In genomic region chr6:99520855-99521556, GRCh38 we compare ENCODE assay signal across 8 cellular contexts. TPM values are rescaled to one million over a fixed set of nuclear protein-coding genes. Genes with fewer than 3 reads are reported as not detected.
A peak's percentile ranks its signal among the peaks of the same experiment; 100 is the strongest.
DNase-seq lines count a peak whose midpoint lies in the region; ATAC-seq, FAIRE-seq and TF ChIP-seq lines count a peak whose summit lies in the region.

No MANE protein-coding gene starts in this region.

- ATAC-seq in GM18907 (IDR thresholded peaks at IDR 0.05; ENCODE audit: unreplicated experiment) (peak; percentile 98), HG03135 (IDR thresholded peaks at IDR 0.05; ENCODE audit: unreplicated experiment) (peak; percentile 95)

- H3K4me3 ChIP-seq in AG10803 (ENCODE audit: low read length) (peak overlapping the region; percentile 90), WERI-Rb-1 (ENCODE audit: low read depth, low read length) (peak overlapping the region; percentile 68), breast epithelium (peak overlapping the region; percentile 71 to 95 (median 72)), small intestine (ENCODE audit: low read depth in 1 of 2, low read length in 2 of 2) (peak overlapping the region; percentile 73 to 89)

- H3K9me3 ChIP-seq in WERI-Rb-1 (ENCODE audit: severe bottlenecking), result no peaks in the 10 kb centered on the region
- H3K9me3 ChIP-seq in breast epithelium, result no peaks in the 10 kb centered on the region
- H3K9me3 ChIP-seq in small intestine (ENCODE audit: control insufficient read depth, low read depth), result no peaks in the 10 kb centered on the region

- H3K36me3 ChIP-seq in WERI-Rb-1 (no peaks in the 10 kb centered on the region), breast epithelium (no peaks in the 10 kb centered on the region), small intestine (ENCODE audit: control insufficient read depth in 2 of 2, insufficient read depth in 2 of 2, low read length in 2 of 2) (no peaks in the 10 kb centered on the region)

- peak; percentile 87 for TF ChIP-seq POLR2A in breast epithelium (IDR thresholded peaks at IDR 0.05)

- H3K27ac ChIP-seq in WERI-Rb-1 (peak overlapping the region; percentile 67), breast epithelium (peak overlapping the region; percentile 91 to 98), small intestine (ENCODE audit: low read depth in 1 of 2, low read length in 1 of 2) (peak overlapping the region; percentile 92 to 95)

- TF ChIP-seq CTCF in AG10803 (conservative IDR thresholded peaks at IDR 0.05; ENCODE audit: low read length) (peak; percentile 77), WERI-Rb-1 (IDR thresholded peaks at IDR 0.05; ENCODE audit: low read depth, low read length) (peak; percentile 47), breast epithelium (IDR thresholded peaks at IDR 0.05) (peak; percentile 65 to 88 (median 79))

- H3K27me3 ChIP-seq in WERI-Rb-1 (ENCODE audit: insufficient read depth, low read depth, severe bottlenecking) (no peaks in the 10 kb centered on the region), breast epithelium (no peaks in the 10 kb centered on the region), small intestine (ENCODE audit: control insufficient read depth in 2 of 2, insufficient read depth in 2 of 2, low read length in 2 of 2) (no peaks in the 10 kb centered on the region)

- peak; percentile 80 for DNase-seq in AG10803 (ENCODE audit: low read depth)
- DNase-seq in NCI-H2196 (lab: John Stamatoyannopoulos, UW; ENCODE audit: unreplicated experiment), result peak; percentile 78
- DNase-seq in WERI-Rb-1, result peak; percentile 71
- DNase-seq in breast epithelium (ENCODE audit: low spot score in 2 of 2), result peak; percentile 72 to 78
- DNase-seq in iPS-NIHi11 (ENCODE audit: low spot score), result peak; percentile 88
- peak; percentile 82 for DNase-seq in small intestine

- H3K4me1 ChIP-seq in breast epithelium (no peaks in the 10 kb centered on the region), small intestine (ENCODE audit: control insufficient read depth in 2 of 2, insufficient read depth in 1 of 2, low read depth in 1 of 2, low read length in 1 of 2) (no peaks in the 10 kb centered on the region)

- intact Hi-C loops in breast epithelium (cut with DNase I; ENCODE audit: low total_unique reads), result no loop called here

- 0% methylated on average over 39 to 45 of the region's 45 CpGs for WGBS in small intestine, 3 donors

- FAIRE-seq in small intestine (lab: Jason Lieb, UNC), result no peak

RNA-seq across cellular contexts. Expression of gene USP45, which starts 5.8 kb away (rescaled TPM):
- total RNA-seq in breast epithelium, result 10 to 100 TPM; 14.1 to 25.8 (median 25.2) TPM
- 1 to 10 TPM; 3.8 to 6.3 (median 5.4) TPM for polyA plus RNA-seq in small intestine

RNA-seq across cellular contexts. Expression of gene CCNC, which starts 47.5 kb away (rescaled TPM):
- 10 to 100 TPM; 59.3 to 79.8 (median 63.0) TPM for total RNA-seq in breast epithelium
- polyA plus RNA-seq in small intestine, result 10 to 100 TPM; 40.4 to 55.0 (median 45.1) TPM

Comparison
In these comparisons a context has a peak if more than half of its experiments do, and no peak if none do; other contexts are left out.
1. Peak in every context shown above with its lines: DNase-seq, ATAC-seq, H3K4me3 ChIP-seq and H3K27ac ChIP-seq.